Comparison of ENCODE assay signal across 32 cellular contexts in genomic region chr3:55294557-55294956, GRCh38.
"Had no signal": no experiment of that assay in that cellular context is flagged by ENCODE, and none has a peak within 500 bp of the region (broad histone marks: within the 10 kb centered on the region; RNA-seq: fewer than 3 reads in every experiment).

No MANE protein-coding gene starts in this region.

- H3K27ac ChIP-seq: ascending aorta, cardiac muscle cell, Peyer's patch, VCaP had no signal

- H3K27ac Mint-ChIP-seq: activated B cell treated with CpG ODN at 0.5 μM for 24 hours; activated CD4-positive, alpha-beta memory T cell treated with anti-CD3 and anti-CD28 coated beads, Interleukin-2, amount 10 ng/mL, durations not matched to agents 7 days and 5 days; activated CD8-positive, alpha-beta memory T cell treated with anti-CD3 and anti-CD28 coated beads, Interleukin-2, amount 10 ng/mL, durations not matched to agents 7 days and 5 days; activated naive CD4-positive, alpha-beta T cell treated with anti-CD3 and anti-CD28 coated beads, Interleukin-2, amount 10 ng/mL, durations not matched to agents 7 days and 5 days; activated naive CD8-positive, alpha-beta T cell; activated naive CD8-positive, alpha-beta T cell treated with anti-CD3 and anti-CD28 coated beads, Interleukin-2, amount 50 U/mL, for 24 hours had no signal

- H3K4me1 Mint-ChIP-seq: activated B cell treated with CpG ODN at 0.5 μM for 24 hours; activated CD4-positive, alpha-beta memory T cell treated with anti-CD3 and anti-CD28 coated beads, Interleukin-2, amount 10 ng/mL, durations not matched to agents 7 days and 5 days; activated CD8-positive, alpha-beta memory T cell treated with anti-CD3 and anti-CD28 coated beads, Interleukin-2, amount 10 ng/mL, durations not matched to agents 7 days and 5 days; activated naive CD4-positive, alpha-beta T cell treated with anti-CD3 and anti-CD28 coated beads, Interleukin-2, amount 10 ng/mL, durations not matched to agents 7 days and 5 days; activated naive CD8-positive, alpha-beta T cell treated with anti-CD3 and anti-CD28 coated beads, Interleukin-2, amount 50 U/mL, for 24 hours; central memory CD8-positive, alpha-beta T cell had no signal

- H3K36me3 ChIP-seq: ascending aorta, cardiac muscle cell, MG63, Peyer's patch had no signal

- ATAC-seq: activated CD8-positive, alpha-beta memory T cell treated with anti-CD3 and anti-CD28 coated beads, Interleukin-2, amount 10 ng/mL, durations not matched to agents 7 days and 5 days; activated naive CD8-positive, alpha-beta T cell treated with anti-CD3 and anti-CD28 coated beads, Interleukin-2, amount 50 U/mL, for 24 hours; K562; PC-3 had no signal

- H3K4me1 ChIP-seq: ascending aorta, Peyer's patch had no signal

- H3K4me3 ChIP-seq: ascending aorta, cardiac muscle cell, K562, MG63, Peyer's patch had no signal

- H3K27me3 ChIP-seq: ascending aorta, cardiac muscle cell, MG63, Peyer's patch had no signal

- H3K4me3 Mint-ChIP-seq: activated B cell treated with CpG ODN at 0.5 μM for 24 hours; activated CD4-positive, alpha-beta memory T cell treated with anti-CD3 and anti-CD28 coated beads, Interleukin-2, amount 10 ng/mL, durations not matched to agents 7 days and 5 days; activated CD8-positive, alpha-beta memory T cell treated with anti-CD3 and anti-CD28 coated beads, Interleukin-2, amount 10 ng/mL, durations not matched to agents 7 days and 5 days; activated naive CD4-positive, alpha-beta T cell treated with anti-CD3 and anti-CD28 coated beads, Interleukin-2, amount 10 ng/mL, durations not matched to agents 7 days and 5 days; activated naive CD8-positive, alpha-beta T cell; activated naive CD8-positive, alpha-beta T cell treated with anti-CD3 and anti-CD28 coated beads, Interleukin-2, amount 50 U/mL, for 24 hours; central memory CD8-positive, alpha-beta T cell had no signal

- H3K9me3 ChIP-seq: ascending aorta, MG63, Peyer's patch had no signal

- DNase-seq: activated B cell treated with CpG ODN at 0.5 μM for 24 hours; activated CD4-positive, alpha-beta memory T cell treated with anti-CD3 and anti-CD28 coated beads, Interleukin-2, amount 10 ng/mL, durations not matched to agents 7 days and 5 days; activated CD4-positive, alpha-beta T cell treated with anti-CD3 and anti-CD28 coated beads for 1 hour; activated CD4-positive, alpha-beta T cell treated with anti-CD3 and anti-CD28 coated beads for 48 hours; activated CD8-positive, alpha-beta memory T cell treated with anti-CD3 and anti-CD28 coated beads for 24 hours; activated CD8-positive, alpha-beta memory T cell treated with anti-CD3 and anti-CD28 coated beads, Interleukin-2, amount 10 ng/mL, durations not matched to agents 7 days and 5 days; activated CD8-positive, alpha-beta memory T cell treated with anti-CD3 and anti-CD28 coated beads, Interleukin-2, amount 50 U/mL, for 48 hours; activated effector memory CD4-positive, alpha-beta T cell treated with Interleukin-2 at 50 U/mL for 16 hours; activated naive CD4-positive, alpha-beta T cell treated with anti-CD3 and anti-CD28 coated beads, Interleukin-2, amount 10 ng/mL, durations not matched to agents 7 days and 5 days; activated naive CD8-positive, alpha-beta T cell treated with anti-CD3 and anti-CD28 coated beads, Interleukin-2, amount 50 U/mL, for 24 hours; activated T-cell treated with anti-CD3 and anti-CD28 coated beads, Interleukin-2, amount 50 U/mL, for 48 hours; MG63; NCI-H1048; NCI-H1436; NCI-H1694 treated with DMSO at 0.1 percent for 48 hours; NCI-H2029; NCI-H446 treated with DMSO at 0.1 percent for 48 hours; NCI-H526; NK-92 treated with Interleukin-12 subunit alpha and Interleukin-12 subunit beta, amount 100 ng/mL, for 24 hours; PC-3; Peyer's patch; Right ventricle myocardium superior; SW 1271; T-helper 1 cell; T-helper 2 cell; T-helper 9 cell had no signal

- H3K36me3 Mint-ChIP-seq: activated CD8-positive, alpha-beta memory T cell treated with anti-CD3 and anti-CD28 coated beads, Interleukin-2, amount 10 ng/mL, durations not matched to agents 7 days and 5 days; activated naive CD4-positive, alpha-beta T cell treated with anti-CD3 and anti-CD28 coated beads, Interleukin-2, amount 10 ng/mL, durations not matched to agents 7 days and 5 days; activated naive CD8-positive, alpha-beta T cell had no signal

- H3K27me3 Mint-ChIP-seq: activated B cell treated with CpG ODN at 0.5 μM for 24 hours; activated CD4-positive, alpha-beta memory T cell treated with anti-CD3 and anti-CD28 coated beads, Interleukin-2, amount 10 ng/mL, durations not matched to agents 7 days and 5 days; activated CD8-positive, alpha-beta memory T cell treated with anti-CD3 and anti-CD28 coated beads, Interleukin-2, amount 10 ng/mL, durations not matched to agents 7 days and 5 days; activated naive CD4-positive, alpha-beta T cell treated with anti-CD3 and anti-CD28 coated beads, Interleukin-2, amount 10 ng/mL, durations not matched to agents 7 days and 5 days; activated naive CD8-positive, alpha-beta T cell treated with anti-CD3 and anti-CD28 coated beads, Interleukin-2, amount 50 U/mL, for 24 hours; central memory CD8-positive, alpha-beta T cell had no signal
